In genomic region chr11:64284962-64285884, GRCh38 we compare ENCODE assay signal across 8 cellular contexts. TPM values are rescaled to one million over a fixed set of nuclear protein-coding genes. Genes with fewer than 3 reads are reported as not detected.
DNase-seq lines count a peak whose midpoint lies in the region; TF ChIP-seq lines count a peak whose summit lies in the region.

Gene GPR137 (plus strand): TSS chr11:64285848. CDS start chr11:64286525, 677 bp downstream.

- H3F3A ChIP-seq in SK-N-SH (replicated peaks; ENCODE audit: insufficient read depth) = peaks cover 10% of the 10 kb centered on the region

- H3K9me2 ChIP-seq in SK-N-SH = no peaks in the 10 kb centered on the region

- peaks cover 0 to 6% of the 10 kb centered on the region in 2 experiments for H3K36me3 ChIP-seq in SK-N-SH (replicated peaks in 1 of 2; ENCODE audit: control insufficient read depth in 1 of 2, insufficient read depth in 2 of 2, low read length in 1 of 2)

- TF ChIP-seq CTCF in LNCaP clone FGC (IDR thresholded peaks at IDR 0.05; ENCODE audit: control insufficient read depth, extremely low read depth, insufficient read depth) = no peak
- no peak for TF ChIP-seq CTCF in SK-N-SH (IDR thresholded peaks at IDR 0.05)

- H3K27ac ChIP-seq in SK-N-SH (ENCODE audit: low read depth in 2 of 2, low read length in 1 of 2) (peak within 1 kb of the TSS; percentile 87 to 96), temporal lobe (ENCODE audit: low read depth, low read length) (peak within 1 kb of the TSS; percentile 96)

- no peak for TF ChIP-seq RAD21 in SK-N-SH (IDR thresholded peaks at IDR 0.05; ENCODE audit: low read length)

- in situ Hi-C loops in G401 (cut with HindIII; ENCODE audit: low sequenced_read_pairs) = no loop called here

- WGBS in SK-N-SH (ENCODE audit: low lambda C conversion rate) = 0% methylated on average over 6 of the region's 102 CpGs

- peaks cover 8 to 21% of the 10 kb centered on the region in 2 experiments; a peak in 2 of 4 replicates for H3K4me1 ChIP-seq in SK-N-SH (ENCODE audit: control insufficient read depth in 1 of 2, insufficient read depth in 2 of 2, low read depth in 1 of 2, low read length in 1 of 2)

- no peaks in the 10 kb centered on the region for H3K27me3 ChIP-seq in SK-N-SH (ENCODE audit: insufficient read depth)

- CTCF ChIA-PET in SK-N-SH (lab: Yijun Ruan, JAX) = interaction anchor here (1.6 to 12.2 kb wide), 4 partner anchors 12 to 34 kb away, joined by 5 to 196 read pairs (median 32); partner anchors contain the start of genes CATSPERZ, ESRRA and PLCB3

- no peaks in the 10 kb centered on the region for H4K20me1 ChIP-seq in SK-N-SH (ENCODE audit: insufficient read depth)

- H3K9me3 ChIP-seq in SK-N-SH = no peaks in the 10 kb centered on the region

- H3K4me3 ChIP-seq in LNCaP clone FGC (ENCODE audit: low read depth, low read length) (peak within 1 kb of the TSS; percentile 82), SK-N-SH (ENCODE audit: low read depth in 2 of 2, low read length in 1 of 2) (peak within 1 kb of the TSS; percentile 60 to 95)

- POLR2A ChIA-PET in SK-N-SH (lab: Yijun Ruan, JAX) = interaction anchor here (0.5 to 3.2 kb wide), 8 partner anchors 9 to 105 kb away, joined by 3 to 33 read pairs (median 3); partner anchors contain the start of genes ESRRA and TRMT112

- peaks cover 28% of the 10 kb centered on the region for H3K79me2 ChIP-seq in SK-N-SH (ENCODE audit: insufficient read depth)

- DNase-seq in G401 (ENCODE audit: low spot score) (peak; percentile 82), H4 (ENCODE audit: low spot score) (peak; percentile 56), LNCaP clone FGC (ENCODE audit: low read depth) (no peak), SK-N-SH (peak; percentile 97), globus pallidus (ENCODE audit: low spot score) (peak; percentile 87), occipital lobe (lab: John Stamatoyannopoulos, UW) (peak; percentile 91)
- peak; percentile 93 for DNase-seq in activated naive CD4-positive, alpha-beta T cell treated with anti-CD3 and anti-CD28 coated beads, Interleukin-2, amount 50 U/mL, for 16 hours

- peak within 1 kb of the TSS; percentile 100 for H3K4me2 ChIP-seq in SK-N-SH

- no peak for TF ChIP-seq EP300 in SK-N-SH (IDR thresholded peaks at IDR 0.05; ENCODE audit: borderline replicate concordance in 1 of 2, low read depth in 1 of 2, low read length in 1 of 2)

- H2AFZ ChIP-seq in SK-N-SH (ENCODE audit: low read depth) = peak within 1 kb of the TSS; percentile 83

- peak within 1 kb of the TSS; percentile 89 for H3K9ac ChIP-seq in SK-N-SH

TF ChIP-seq in SK-N-SH, 30 proteins besides CTCF, POLR2A, EP300 and RAD21:
- TF ChIP-seq MAX (IDR thresholded peaks at IDR 0.05; ENCODE audit: low read depth) (no peak), YY1 (IDR thresholded peaks at IDR 0.05; ENCODE audit: low read depth) (peak; percentile 93), RCOR1 (IDR thresholded peaks at IDR 0.05; ENCODE audit: low read length) (no peak), PBX3 (IDR thresholded peaks at IDR 0.05) (peak; percentile 28), TCF12 (IDR thresholded peaks at IDR 0.05) (no peak), SIN3A (IDR thresholded peaks at IDR 0.05; ENCODE audit: borderline replicate concordance, low read depth, low read length) (no peak), REST (IDR thresholded peaks at IDR 0.05; ENCODE audit: low read depth, low read length) (no peak), ELF1 (IDR thresholded peaks at IDR 0.05) (peak; percentile 89), TAF1 (IDR thresholded peaks at IDR 0.05; ENCODE audit: borderline replicate concordance, low read depth, low read length) (no peak; the same call in 1 of the 2 replicates), EZH2phosphoT487 (IDR thresholded peaks at IDR 0.05; ENCODE audit: borderline replicate concordance, low read depth) (no peak), USF2 (IDR thresholded peaks at IDR 0.05; ENCODE audit: borderline replicate concordance, low read depth, low read length) (no peak), NRF1 (IDR thresholded peaks at IDR 0.05; ENCODE audit: low read depth, low read length) (peak; percentile 83), ZBTB33 (IDR thresholded peaks at IDR 0.05; ENCODE audit: borderline replicate concordance, low read depth) (peak; percentile 67; the same call in 1 of the 2 replicates), FOXM1 (IDR thresholded peaks at IDR 0.05; ENCODE audit: low read depth) (no peak), NFIC (IDR thresholded peaks at IDR 0.05; ENCODE audit: borderline replicate concordance) (no peak), USF1 (IDR thresholded peaks at IDR 0.05; ENCODE audit: borderline replicate concordance, low read depth) (no peak), GATA2 (CRISPR knock-in tag; IDR thresholded peaks at IDR 0.05) (peak; percentile 44; the same call in 1 of the 2 replicates), CHD2 (IDR thresholded peaks at IDR 0.05; ENCODE audit: low read length, partially characterized antibody) (peak; percentile 56), GABPA (IDR thresholded peaks at IDR 0.05; ENCODE audit: low read depth) (peak; percentile 67; the same call in 1 of the 2 replicates)
TF ChIP-seq in SK-N-SH: peak in this region for 8.

RNA-seq across cellular contexts. Expression of gene GPR137, which starts in this region (rescaled TPM):
- 17.8 and 25.9 TPM in 2 replicates for total RNA-seq in G401 (2014; rRNA removed; shearing (Covaris generic))
- total RNA-seq in H4 (2014; rRNA removed; shearing (Covaris generic)) = 20.9 and 23.7 TPM in 2 replicates
- polyA plus RNA-seq in SK-N-SH (2012; rRNA removed) = 29.9 and 32.9 TPM in 2 replicates
- polyA plus RNA-seq in SK-N-SH (2012; cell fraction: cytosol; rRNA removed) = 14.3 and 21.2 TPM in 2 replicates
- polyA plus RNA-seq in SK-N-SH (2012; cell fraction: nucleus; rRNA removed) = 84.7 and 89.1 TPM in 2 replicates
- 9.7 TPM for total RNA-seq in occipital lobe
- total RNA-seq in temporal lobe = 8.1 TPM
